ENCODE assay signal across 24 cellular contexts in genomic region chr1:54679706-54680105, GRCh38. TPM values are rescaled to one million over a fixed set of nuclear protein-coding genes. Genes with fewer than 3 reads are reported as not detected.
"Had no signal": no experiment of that assay in that cellular context is flagged by ENCODE, and none has a peak within 500 bp of the region (broad histone marks: within the 10 kb centered on the region; RNA-seq: fewer than 3 reads in every experiment).

No MANE protein-coding gene starts in this region.

- DNase-seq: KBM-7, MV-4-11, NCI-H1048, NCI-H1105 treated with DMSO at 0.1 percent for 48 hours, NCI-H1417 treated with DMSO at 0.1 percent for 48 hours, NCI-H146, NCI-H1694 treated with DMSO at 0.1 percent for 48 hours, NCI-H1930, NCI-H2081, NCI-H2107, NCI-H2227 treated with DMSO at 0.1 percent for 48 hours, NCI-H446, NCI-H510A, NCI-H524 treated with DMSO at 0.1 percent for 48 hours, NCI-H774, SHP77, SK-N-SH, SW 1271 had no signal

- H3K9me2 ChIP-seq: SK-N-SH had no signal

- H3K27ac ChIP-seq: HL-60, RWPE1 had no signal

- FAIRE-seq: HTR-8/SVneo had no signal

- H3K9ac ChIP-seq: SK-N-SH had no signal

- H3K9me3 ChIP-seq: SK-N-SH had no signal

- H3K4me2 ChIP-seq: SK-N-SH had no signal

RNA-seq across cellular contexts. Expression of gene MROH7, which starts 38.1 kb away (rescaled TPM):
- total RNA-seq: LHCN-M2, MCF 10A had no signal

RNA-seq across cellular contexts. Expression of gene FAM151A, which starts 56.4 kb away (rescaled TPM):
- total RNA-seq: LHCN-M2, MCF 10A, SK-MEL-5 had no signal
- polyA plus RNA-seq: SK-N-SH had no signal
